In genomic region chr4:81314196-81314896, GRCh38 we compare ENCODE assay signal across 10 cellular contexts.
DNase-seq lines count a peak whose midpoint lies in the region; ATAC-seq, FAIRE-seq and TF ChIP-seq lines count a peak whose summit lies in the region.
"Had no signal": no experiment of that assay in that cellular context is flagged by ENCODE, and none has a peak within 500 bp of the region (broad histone marks: within the 10 kb centered on the region; RNA-seq: fewer than 3 reads in every experiment).

No MANE protein-coding gene starts in this region.

- CTCF ChIA-PET in MCF 10A (lab: Yijun Ruan, JAX): interaction anchor here (0.6 to 1.2 kb wide), 3 partner anchors 241 to 259 kb away, joined by 3 to 4 read pairs (median 3); no protein-coding TSS in a partner anchor
- CTCF ChIA-PET in OCI-LY7 (lab: Charles Lee; ENCODE audit: unreplicated experiment): interaction anchor here (1.0 kb wide), 1 partner anchor 309 kb away, joined by 4 read pairs; no protein-coding TSS in a partner anchor

- H3K36me3 ChIP-seq in breast epithelium: no peaks in the 10 kb centered on the region
- H3K36me3 ChIP-seq in OCI-LY7 (ENCODE audit: insufficient read depth, low read length): no peaks in the 10 kb centered on the region
- no peaks in the 10 kb centered on the region for H3K36me3 ChIP-seq in cardiac muscle cell

- no peak overlapping the region for H3K27ac ChIP-seq in breast epithelium
- H3K27ac ChIP-seq in OCI-LY7 (ENCODE audit: low read depth, low read length, poor library complexity, severe bottlenecking): peak overlapping the region; percentile 11
- H3K27ac ChIP-seq in cardiac muscle cell: peak overlapping the region; percentile 37

- no peak for TF ChIP-seq CTCF in MCF 10A (IDR thresholded peaks at IDR 0.05; ENCODE audit: unreplicated experiment)
- TF ChIP-seq CTCF in breast epithelium (IDR thresholded peaks at IDR 0.05): no peak
- TF ChIP-seq CTCF in OCI-LY7 (conservative IDR thresholded peaks at IDR 0.05; ENCODE audit: low read length): no peak
- no peak for TF ChIP-seq CTCF in cardiac muscle cell (IDR thresholded peaks at IDR 0.05; ENCODE audit: low read depth, low read length)

- H2AFZ ChIP-seq in OCI-LY7 (ENCODE audit: low read length): peak overlapping the region; percentile 35; the same call in 1 of the 2 replicates

- no peaks in the 10 kb centered on the region for H3K79me2 ChIP-seq in OCI-LY7 (ENCODE audit: insufficient read depth, low read depth, low read length)

- no peak for ATAC-seq in HG02973 (IDR thresholded peaks at IDR 0.05; ENCODE audit: unreplicated experiment)

- no peaks in the 10 kb centered on the region for H3K9me2 ChIP-seq in OCI-LY7 (ENCODE audit: insufficient read depth, low read length)

- DNase-seq in MCF 10A (ENCODE audit: unreplicated experiment): peak; percentile 14
- DNase-seq in breast epithelium (ENCODE audit: low spot score in 2 of 2): no peak
- DNase-seq in OCI-LY7 (ENCODE audit: low spot score): peak; percentile 74
- peak; percentile 57 to 91 for DNase-seq in cardiac muscle cell (ENCODE audit: low read depth in 1 of 2, low spot score in 1 of 2)
- peak; percentile 11 for DNase-seq in urothelium cell line (ENCODE audit: low spot score)
- DNase-seq in stimulated activated CD4-positive, alpha-beta T cell treated with anti-CD3 and anti-CD28 coated beads, Interleukin-15, amount 100 ng/mL, for 24 hours: no peak
- no peak for DNase-seq in cerebellar cortex (ENCODE audit: low spot score)
- DNase-seq: SW 1271 had no signal

- H3K27me3 ChIP-seq in breast epithelium: no peaks in the 10 kb centered on the region
- no peaks in the 10 kb centered on the region for H3K27me3 ChIP-seq in cardiac muscle cell

- no peak for TF ChIP-seq POLR2A in breast epithelium (IDR thresholded peaks at IDR 0.05)

- no peak overlapping the region for H3K27ac Mint-ChIP-seq in MCF 10A (ENCODE audit: low read depth, unreplicated experiment)
- H3K27ac Mint-ChIP-seq: dendritic cell treated with granulocyte-macrophage colony-stimulating factor and Interleukin-4, amounts not matched to agents 40 ng/mL and 50 ng/mL, for 4 days had no signal

- intact Hi-C loops in MCF 10A (cut with micrococcal nuclease): no loop called here
- intact Hi-C loops in breast epithelium (cut with DNase I; ENCODE audit: low total_unique reads): no loop called here
- intact Hi-C loops in OCI-LY7 (cut with micrococcal nuclease; ENCODE audit: unreplicated experiment): no loop called here

- H3K4me1 ChIP-seq in breast epithelium (no peaks in the 10 kb centered on the region), OCI-LY7 (ENCODE audit: insufficient read depth, low read length, poor library complexity, severe bottlenecking) (peaks cover 19% of the 10 kb centered on the region), cardiac muscle cell (ENCODE audit: low read depth) (peaks cover 8% of the 10 kb centered on the region)

- no peaks in the 10 kb centered on the region for H3K4me1 Mint-ChIP-seq in MCF 10A (ENCODE audit: insufficient read depth, unreplicated experiment)

- no peaks in the 10 kb centered on the region for H3K27me3 Mint-ChIP-seq in MCF 10A (ENCODE audit: insufficient read depth, unreplicated experiment)

- POLR2A ChIA-PET in MCF 10A (lab: Yijun Ruan, JAX): no interaction called here
- POLR2A ChIA-PET in OCI-LY7 (lab: Charles Lee): interaction anchor here (0.7 to 1.6 kb wide), 5 partner anchors 10 to 715 kb away, joined by 3 to 5 read pairs (median 3); no protein-coding TSS in a partner anchor

- no peaks in the 10 kb centered on the region for H3K9me3 Mint-ChIP-seq in MCF 10A (ENCODE audit: unreplicated experiment)
- H3K9me3 Mint-ChIP-seq: dendritic cell treated with granulocyte-macrophage colony-stimulating factor and Interleukin-4, amounts not matched to agents 40 ng/mL and 50 ng/mL, for 4 days had no signal

- H3K9me3 ChIP-seq in breast epithelium (no peaks in the 10 kb centered on the region), OCI-LY7 (ENCODE audit: low read length) (no peaks in the 10 kb centered on the region), cardiac muscle cell (ENCODE audit: low read depth) (no peaks in the 10 kb centered on the region)

- H3K4me2 ChIP-seq in OCI-LY7 (ENCODE audit: low read length): peak overlapping the region; percentile 54

- H3K36me3 Mint-ChIP-seq in MCF 10A (ENCODE audit: insufficient read depth, unreplicated experiment): no peaks in the 10 kb centered on the region

- BruUV-seq in MCF 10A (replicated peaks; lab: Mats Ljungman, UMichigan) (no TSS peak), OCI-LY7 (replicated peaks; lab: Mats Ljungman, UMichigan) (no TSS peak)

- H4K20me1 ChIP-seq in OCI-LY7 (ENCODE audit: insufficient read depth, low read length): no peaks in the 10 kb centered on the region

- H3K4me3 ChIP-seq in breast epithelium: no peak overlapping the region
- H3K4me3 ChIP-seq in OCI-LY7 (ENCODE audit: low read depth, low read length, poor library complexity, severe bottlenecking): peak overlapping the region; percentile 24
- H3K4me3 ChIP-seq in cardiac muscle cell: no peak overlapping the region

- no peak for FAIRE-seq in urothelium cell line (lab: Jason Lieb, UNC)

- no peak overlapping the region for H3K4me3 Mint-ChIP-seq in MCF 10A (ENCODE audit: unreplicated experiment)
- H3K4me3 Mint-ChIP-seq: dendritic cell treated with granulocyte-macrophage colony-stimulating factor and Interleukin-4, amounts not matched to agents 40 ng/mL and 50 ng/mL, for 4 days had no signal

Comparison
In these comparisons a context has a peak if more than half of its experiments do, and no peak if none do; other contexts are left out.
1. DNase-seq: peak in MCF 10A (single experiment), OCI-LY7 (single experiment), cardiac muscle cell (2 of 2) and urothelium cell line (single experiment); none in breast epithelium (0 of 2), stimulated activated CD4-positive, alpha-beta T cell treated with anti-CD3 and anti-CD28 coated beads, Interleukin-15, amount 100 ng/mL, for 24 hours (single experiment) and cerebellar cortex (single experiment).
2. H3K27ac ChIP-seq: peak in OCI-LY7 (single experiment) and cardiac muscle cell (single experiment); none in breast epithelium (0 of 2).